1 cellular context compared by ENCODE assay signal in the genomic region with DNA sequence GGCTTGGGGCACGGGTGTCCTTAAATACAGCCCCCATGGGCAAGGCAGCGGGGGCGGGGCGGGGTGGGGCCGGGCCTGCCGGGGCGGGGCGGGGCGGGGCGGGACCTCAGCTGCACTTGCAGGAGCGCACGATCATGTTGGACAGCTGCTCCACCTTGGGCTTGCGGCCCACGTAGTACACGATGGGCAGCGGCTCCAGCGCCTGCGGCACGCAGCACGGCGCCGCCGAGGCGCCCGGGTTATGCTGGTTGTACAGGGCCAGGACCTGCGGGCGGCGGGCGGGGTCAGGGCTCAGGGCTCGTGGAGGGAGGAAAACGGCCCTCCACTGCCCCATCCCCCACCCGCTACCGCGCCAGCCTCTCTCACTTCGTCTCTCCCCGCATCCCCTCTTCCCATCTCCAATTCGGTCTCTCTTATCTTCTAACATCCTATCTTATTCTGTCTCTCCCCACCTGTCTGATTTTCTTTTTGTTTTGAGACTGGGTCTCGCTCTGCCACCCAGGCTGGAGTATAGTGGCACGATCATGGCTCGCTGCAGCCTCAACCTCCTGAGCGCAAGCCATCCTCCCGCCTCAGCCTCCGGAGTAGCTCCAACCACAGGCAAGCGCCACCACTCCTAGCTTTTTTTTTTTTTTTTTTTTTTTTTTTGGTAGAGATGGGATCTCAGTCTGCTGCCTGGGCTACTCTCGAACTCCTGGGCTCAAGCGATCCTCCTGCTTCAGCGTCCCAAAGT.
TF ChIP-seq lines count a peak whose summit lies in the region.

No MANE protein-coding gene starts in this region.

TF ChIP-seq in GM23338, 12 proteins besides CTCF, POLR2A, EP300 and RAD21 (continued from another document):
- TF ChIP-seq, protein P1, sequence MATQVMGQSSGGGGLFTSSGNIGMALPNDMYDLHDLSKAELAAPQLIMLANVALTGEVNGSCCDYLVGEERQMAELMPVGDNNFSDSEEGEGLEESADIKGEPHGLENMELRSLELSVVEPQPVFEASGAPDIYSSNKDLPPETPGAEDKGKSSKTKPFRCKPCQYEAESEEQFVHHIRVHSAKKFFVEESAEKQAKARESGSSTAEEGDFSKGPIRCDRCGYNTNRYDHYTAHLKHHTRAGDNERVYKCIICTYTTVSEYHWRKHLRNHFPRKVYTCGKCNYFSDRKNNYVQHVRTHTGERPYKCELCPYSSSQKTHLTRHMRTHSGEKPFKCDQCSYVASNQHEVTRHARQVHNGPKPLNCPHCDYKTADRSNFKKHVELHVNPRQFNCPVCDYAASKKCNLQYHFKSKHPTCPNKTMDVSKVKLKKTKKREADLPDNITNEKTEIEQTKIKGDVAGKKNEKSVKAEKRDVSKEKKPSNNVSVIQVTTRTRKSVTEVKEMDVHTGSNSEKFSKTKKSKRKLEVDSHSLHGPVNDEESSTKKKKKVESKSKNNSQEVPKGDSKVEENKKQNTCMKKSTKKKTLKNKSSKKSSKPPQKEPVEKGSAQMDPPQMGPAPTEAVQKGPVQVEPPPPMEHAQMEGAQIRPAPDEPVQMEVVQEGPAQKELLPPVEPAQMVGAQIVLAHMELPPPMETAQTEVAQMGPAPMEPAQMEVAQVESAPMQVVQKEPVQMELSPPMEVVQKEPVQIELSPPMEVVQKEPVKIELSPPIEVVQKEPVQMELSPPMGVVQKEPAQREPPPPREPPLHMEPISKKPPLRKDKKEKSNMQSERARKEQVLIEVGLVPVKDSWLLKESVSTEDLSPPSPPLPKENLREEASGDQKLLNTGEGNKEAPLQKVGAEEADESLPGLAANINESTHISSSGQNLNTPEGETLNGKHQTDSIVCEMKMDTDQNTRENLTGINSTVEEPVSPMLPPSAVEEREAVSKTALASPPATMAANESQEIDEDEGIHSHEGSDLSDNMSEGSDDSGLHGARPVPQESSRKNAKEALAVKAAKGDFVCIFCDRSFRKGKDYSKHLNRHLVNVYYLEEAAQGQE (IDR thresholded peaks at IDR 0.05; ENCODE audit: unreplicated experiment), result peak; percentile 34
- TF ChIP-seq EZH2phosphoT487 (IDR thresholded peaks at IDR 0.05; ENCODE audit: unreplicated experiment), result no peak
